In genomic region chr11:28108909-28109308, GRCh38 we compare ENCODE assay signal across 2 cellular contexts.
A peak's percentile ranks its signal among the peaks of the same experiment; 100 is the strongest.
TF ChIP-seq lines count a peak whose summit lies in the region.

No MANE protein-coding gene starts in this region.

TF ChIP-seq in A549, 52 proteins besides CTCF, POLR2A, EP300 and RAD21 (continued from another document):
- TF ChIP-seq REST (IDR thresholded peaks at IDR 0.05): no peak
- TF ChIP-seq RNF2 (IDR thresholded peaks at IDR 0.05; ENCODE audit: borderline replicate concordance, low read depth): no peak

TF ChIP-seq in K562, 482 proteins besides CTCF, POLR2A, EP300 and RAD21:
- TF ChIP-seq ATF3 (IDR thresholded peaks at IDR 0.05): peak; percentile 80
- no peak for TF ChIP-seq ATF3 (CRISPR knock-in tag; conservative IDR thresholded peaks at IDR 0.05)
- TF ChIP-seq DDX20 (tag; IDR thresholded peaks at IDR 0.05; ENCODE audit: low read depth): no peak
- no peak for TF ChIP-seq KLF13 (tag; IDR thresholded peaks at IDR 0.05; ENCODE audit: borderline replicate concordance, low read depth)
- TF ChIP-seq JUND (IDR thresholded peaks at IDR 0.05; ENCODE audit: borderline replicate concordance, low read depth, low read length): no peak
- TF ChIP-seq JUND (tag; IDR thresholded peaks at IDR 0.05; ENCODE audit: borderline replicate concordance, low read depth, low read length): peak; percentile 47; the same call in 1 of the 3 replicates
- no peak for TF ChIP-seq ZFP30 (CRISPR knock-in tag; IDR thresholded peaks at IDR 0.05; ENCODE audit: borderline replicate concordance)
- no peak for TF ChIP-seq KDM4B (IDR thresholded peaks at IDR 0.05; ENCODE audit: borderline replicate concordance in 2 of 2, low read depth in 1 of 2)
TF ChIP-seq in K562: peak in this region for 2.
